Comparison of ENCODE assay signal across 1 cellular context in genomic region chr11:833114-833791, GRCh38.
TF ChIP-seq lines count a peak whose summit lies in the region.

No MANE protein-coding gene starts in this region.

TF ChIP-seq in HepG2, 621 proteins besides CTCF, POLR2A, EP300 and RAD21 (continues in another document):
- TF ChIP-seq POLR2G (IDR thresholded peaks at IDR 0.05; ENCODE audit: low read depth, low read length) = 0 out of 2 replicates have a peak, but pooled peaks have one; percentile 36
- no peak for TF ChIP-seq ARNTL (CRISPR knock-in tag; IDR thresholded peaks at IDR 0.05)
- no peak for TF ChIP-seq ATF2 (CRISPR knock-in tag; IDR thresholded peaks at IDR 0.05)
- peak; percentile 73; the same call in 1 of the 2 replicates for TF ChIP-seq MAZ (IDR thresholded peaks at IDR 0.05; ENCODE audit: borderline replicate concordance, low read depth, low read length)
- TF ChIP-seq MAZ (CRISPR knock-in tag; IDR thresholded peaks at IDR 0.05; ENCODE audit: low read depth) = no peak
- TF ChIP-seq RARA (CRISPR knock-in tag; IDR thresholded peaks at IDR 0.05) = 0 out of 2 replicates have a peak, but pooled peaks have one; percentile 9
- no peak for TF ChIP-seq U2AF1 (optimal IDR thresholded peaks at IDR 0.05; ENCODE audit: low read depth, low read length)
- TF ChIP-seq ZBTB4 (CRISPR knock-in tag; IDR thresholded peaks at IDR 0.05; ENCODE audit: borderline replicate concordance) = no peak
- peak; percentile 12 for TF ChIP-seq MAX (IDR thresholded peaks at IDR 0.05)
- no peak for TF ChIP-seq DMTF1 (CRISPR knock-in tag; IDR thresholded peaks at IDR 0.05)
- TF ChIP-seq ATF7 (IDR thresholded peaks at IDR 0.05) = no peak
- TF ChIP-seq ATF7 (CRISPR knock-in tag; IDR thresholded peaks at IDR 0.05) = peak; percentile 70; the same call in 1 of the 2 replicates
- TF ChIP-seq TEAD3 (CRISPR knock-in tag; optimal IDR thresholded peaks at IDR 0.05; ENCODE audit: borderline replicate concordance) = no peak
- TF ChIP-seq SRSF9 (IDR thresholded peaks at IDR 0.05; ENCODE audit: borderline replicate concordance, insufficient read depth, low read depth, low read length, poor library complexity, severe bottlenecking) = no peak
- TF ChIP-seq ZNF687 (CRISPR knock-in tag; IDR thresholded peaks at IDR 0.05) = peak; percentile 60; the same call in 1 of the 2 replicates
- peak in 1 of 2 experiments; percentile 39; a peak in 1 of 4 replicates for TF ChIP-seq HMGXB4 (CRISPR knock-in tag; IDR thresholded peaks at IDR 0.05; ENCODE audit: borderline replicate concordance in 1 of 2, low read depth in 1 of 2)
- TF ChIP-seq ZNF569 (CRISPR knock-in tag; IDR thresholded peaks at IDR 0.05; ENCODE audit: borderline replicate concordance) = no peak
- no peak for TF ChIP-seq NRL (CRISPR knock-in tag; IDR thresholded peaks at IDR 0.05; ENCODE audit: borderline replicate concordance)
- TF ChIP-seq TBX2 (CRISPR knock-in tag; IDR thresholded peaks at IDR 0.05; ENCODE audit: borderline replicate concordance) = no peak
- TF ChIP-seq SMAD3 (CRISPR knock-in tag; IDR thresholded peaks at IDR 0.05) = no peak
- TF ChIP-seq AGO2 (optimal IDR thresholded peaks at IDR 0.05; ENCODE audit: low read depth, low read length) = peak; percentile 92
- peak; percentile 49 for TF ChIP-seq SAP130 (CRISPR knock-in tag; IDR thresholded peaks at IDR 0.05; ENCODE audit: low read depth)
- no peak for TF ChIP-seq ZNF430 (CRISPR knock-in tag; IDR thresholded peaks at IDR 0.05)
- TF ChIP-seq MXD1 (CRISPR knock-in tag; IDR thresholded peaks at IDR 0.05) = no peak
- no peak for TF ChIP-seq DPF2 (CRISPR knock-in tag; IDR thresholded peaks at IDR 0.05; ENCODE audit: borderline replicate concordance, low read depth)
- TF ChIP-seq ATRX (CRISPR knock-in tag; IDR thresholded peaks at IDR 0.05; ENCODE audit: borderline replicate concordance) = no peak
- no peak for TF ChIP-seq ZNF224 (CRISPR knock-in tag; IDR thresholded peaks at IDR 0.05)
- peak; percentile 27; the same call in 1 of the 2 replicates for TF ChIP-seq ZNF776 (CRISPR knock-in tag; IDR thresholded peaks at IDR 0.05)
- no peak for TF ChIP-seq ZNF766 (CRISPR knock-in tag; IDR thresholded peaks at IDR 0.05; ENCODE audit: borderline replicate concordance)
- no peak for TF ChIP-seq ZNF318 (CRISPR knock-in tag; IDR thresholded peaks at IDR 0.05)
